In the genomic region with DNA sequence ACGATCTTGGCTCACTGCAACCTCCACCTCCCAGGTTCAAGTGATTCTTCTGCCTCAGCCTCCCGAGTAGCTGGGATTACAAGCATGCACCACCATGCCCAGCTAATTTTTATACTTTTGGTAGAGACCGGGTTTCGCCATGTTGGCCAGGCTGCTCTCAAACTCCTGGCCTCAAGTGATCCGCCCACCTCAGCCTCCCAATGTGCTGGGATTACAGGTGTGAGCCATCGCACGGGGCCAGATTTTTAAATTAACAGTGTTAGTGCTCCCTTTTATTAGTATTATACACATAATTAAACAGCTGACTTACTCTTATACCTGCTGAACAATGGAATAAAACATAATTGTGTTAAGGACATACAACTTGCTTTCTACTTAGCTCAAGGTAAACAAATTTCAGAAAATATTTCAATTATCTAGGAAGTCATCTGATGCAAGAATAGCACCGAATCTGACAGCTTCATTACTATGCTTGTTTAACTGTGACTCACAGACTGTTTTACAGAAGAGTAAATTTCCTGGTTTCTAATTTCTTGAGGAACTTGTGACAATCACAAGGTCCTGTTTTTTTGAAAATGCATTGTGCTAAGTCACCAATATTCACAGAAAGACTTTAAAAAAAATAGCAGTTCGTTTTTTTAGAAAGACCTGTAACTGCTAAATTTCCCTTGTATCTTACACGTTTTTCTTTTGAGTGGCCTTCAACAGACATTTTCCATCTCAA, we compare ENCODE assay signal across 1 cellular context.
TF ChIP-seq lines count a peak whose summit lies in the region.

No MANE protein-coding gene starts in this region.

TF ChIP-seq in HepG2, 621 proteins besides CTCF, POLR2A, EP300 and RAD21 (continued from another document):
- TF ChIP-seq DMAP1 (CRISPR knock-in tag; IDR thresholded peaks at IDR 0.05), result no peak
- TF ChIP-seq CEBPB (IDR thresholded peaks at IDR 0.05; ENCODE audit: borderline replicate concordance, low read depth, low read length), result peak; percentile 13; the same call in 1 of the 2 replicates
- TF ChIP-seq ARNT (IDR thresholded peaks at IDR 0.05), result no peak
- peak; percentile 29; the same call in 1 of the 2 replicates for TF ChIP-seq HMG20A (CRISPR knock-in tag; IDR thresholded peaks at IDR 0.05; ENCODE audit: borderline replicate concordance)
- TF ChIP-seq ATF7 (IDR thresholded peaks at IDR 0.05), result no peak
- TF ChIP-seq ATF7 (CRISPR knock-in tag; IDR thresholded peaks at IDR 0.05), result no peak
- TF ChIP-seq, protein P1, sequence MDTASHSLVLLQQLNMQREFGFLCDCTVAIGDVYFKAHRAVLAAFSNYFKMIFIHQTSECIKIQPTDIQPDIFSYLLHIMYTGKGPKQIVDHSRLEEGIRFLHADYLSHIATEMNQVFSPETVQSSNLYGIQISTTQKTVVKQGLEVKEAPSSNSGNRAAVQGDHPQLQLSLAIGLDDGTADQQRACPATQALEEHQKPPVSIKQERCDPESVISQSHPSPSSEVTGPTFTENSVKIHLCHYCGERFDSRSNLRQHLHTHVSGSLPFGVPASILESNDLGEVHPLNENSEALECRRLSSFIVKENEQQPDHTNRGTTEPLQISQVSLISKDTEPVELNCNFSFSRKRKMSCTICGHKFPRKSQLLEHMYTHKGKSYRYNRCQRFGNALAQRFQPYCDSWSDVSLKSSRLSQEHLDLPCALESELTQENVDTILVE (CRISPR knock-in tag; IDR thresholded peaks at IDR 0.05), result no peak
- TF ChIP-seq FOXA1 (IDR thresholded peaks at IDR 0.05), result no peak
- TF ChIP-seq FOXA1 (CRISPR knock-in tag; IDR thresholded peaks at IDR 0.05), result 0 out of 2 replicates have a peak, but pooled peaks have one; percentile 7
- no peak for TF ChIP-seq TBX3 (IDR thresholded peaks at IDR 0.05; ENCODE audit: borderline replicate concordance)
- no peak for TF ChIP-seq SATB2 (CRISPR knock-in tag; IDR thresholded peaks at IDR 0.05)
- TF ChIP-seq FOXA3 (CRISPR knock-in tag; IDR thresholded peaks at IDR 0.05), result peak; percentile 40; the same call in 1 of the 2 replicates
- TF ChIP-seq GATAD2A (CRISPR knock-in tag; IDR thresholded peaks at IDR 0.05), result peak; percentile 54
- TF ChIP-seq, protein P2, sequence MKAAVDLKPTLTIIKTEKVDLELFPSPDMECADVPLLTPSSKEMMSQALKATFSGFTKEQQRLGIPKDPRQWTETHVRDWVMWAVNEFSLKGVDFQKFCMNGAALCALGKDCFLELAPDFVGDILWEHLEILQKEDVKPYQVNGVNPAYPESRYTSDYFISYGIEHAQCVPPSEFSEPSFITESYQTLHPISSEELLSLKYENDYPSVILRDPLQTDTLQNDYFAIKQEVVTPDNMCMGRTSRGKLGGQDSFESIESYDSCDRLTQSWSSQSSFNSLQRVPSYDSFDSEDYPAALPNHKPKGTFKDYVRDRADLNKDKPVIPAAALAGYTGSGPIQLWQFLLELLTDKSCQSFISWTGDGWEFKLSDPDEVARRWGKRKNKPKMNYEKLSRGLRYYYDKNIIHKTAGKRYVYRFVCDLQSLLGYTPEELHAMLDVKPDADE (CRISPR knock-in tag; IDR thresholded peaks at IDR 0.05), result no peak
- TF ChIP-seq, protein P3, sequence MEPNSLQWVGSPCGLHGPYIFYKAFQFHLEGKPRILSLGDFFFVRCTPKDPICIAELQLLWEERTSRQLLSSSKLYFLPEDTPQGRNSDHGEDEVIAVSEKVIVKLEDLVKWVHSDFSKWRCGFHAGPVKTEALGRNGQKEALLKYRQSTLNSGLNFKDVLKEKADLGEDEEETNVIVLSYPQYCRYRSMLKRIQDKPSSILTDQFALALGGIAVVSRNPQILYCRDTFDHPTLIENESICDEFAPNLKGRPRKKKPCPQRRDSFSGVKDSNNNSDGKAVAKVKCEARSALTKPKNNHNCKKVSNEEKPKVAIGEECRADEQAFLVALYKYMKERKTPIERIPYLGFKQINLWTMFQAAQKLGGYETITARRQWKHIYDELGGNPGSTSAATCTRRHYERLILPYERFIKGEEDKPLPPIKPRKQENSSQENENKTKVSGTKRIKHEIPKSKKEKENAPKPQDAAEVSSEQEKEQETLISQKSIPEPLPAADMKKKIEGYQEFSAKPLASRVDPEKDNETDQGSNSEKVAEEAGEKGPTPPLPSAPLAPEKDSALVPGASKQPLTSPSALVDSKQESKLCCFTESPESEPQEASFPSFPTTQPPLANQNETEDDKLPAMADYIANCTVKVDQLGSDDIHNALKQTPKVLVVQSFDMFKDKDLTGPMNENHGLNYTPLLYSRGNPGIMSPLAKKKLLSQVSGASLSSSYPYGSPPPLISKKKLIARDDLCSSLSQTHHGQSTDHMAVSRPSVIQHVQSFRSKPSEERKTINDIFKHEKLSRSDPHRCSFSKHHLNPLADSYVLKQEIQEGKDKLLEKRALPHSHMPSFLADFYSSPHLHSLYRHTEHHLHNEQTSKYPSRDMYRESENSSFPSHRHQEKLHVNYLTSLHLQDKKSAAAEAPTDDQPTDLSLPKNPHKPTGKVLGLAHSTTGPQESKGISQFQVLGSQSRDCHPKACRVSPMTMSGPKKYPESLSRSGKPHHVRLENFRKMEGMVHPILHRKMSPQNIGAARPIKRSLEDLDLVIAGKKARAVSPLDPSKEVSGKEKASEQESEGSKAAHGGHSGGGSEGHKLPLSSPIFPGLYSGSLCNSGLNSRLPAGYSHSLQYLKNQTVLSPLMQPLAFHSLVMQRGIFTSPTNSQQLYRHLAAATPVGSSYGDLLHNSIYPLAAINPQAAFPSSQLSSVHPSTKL (CRISPR knock-in tag; IDR thresholded peaks at IDR 0.05), result peak; percentile 36; the same call in 1 of the 2 replicates
- no peak for TF ChIP-seq ZNF33A (CRISPR knock-in tag; IDR thresholded peaks at IDR 0.05; ENCODE audit: borderline replicate concordance)
- TF ChIP-seq, protein P4, sequence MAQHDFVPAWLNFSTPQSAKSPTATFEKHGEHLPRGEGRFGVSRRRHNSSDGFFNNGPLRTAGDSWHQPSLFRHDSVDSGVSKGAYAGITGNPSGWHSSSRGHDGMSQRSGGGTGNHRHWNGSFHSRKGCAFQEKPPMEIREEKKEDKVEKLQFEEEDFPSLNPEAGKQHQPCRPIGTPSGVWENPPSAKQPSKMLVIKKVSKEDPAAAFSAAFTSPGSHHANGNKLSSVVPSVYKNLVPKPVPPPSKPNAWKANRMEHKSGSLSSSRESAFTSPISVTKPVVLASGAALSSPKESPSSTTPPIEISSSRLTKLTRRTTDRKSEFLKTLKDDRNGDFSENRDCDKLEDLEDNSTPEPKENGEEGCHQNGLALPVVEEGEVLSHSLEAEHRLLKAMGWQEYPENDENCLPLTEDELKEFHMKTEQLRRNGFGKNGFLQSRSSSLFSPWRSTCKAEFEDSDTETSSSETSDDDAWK (CRISPR knock-in tag; IDR thresholded peaks at IDR 0.05), result no peak
- peak; percentile 66 for TF ChIP-seq CEBPG (CRISPR knock-in tag; IDR thresholded peaks at IDR 0.05)
- TF ChIP-seq ZNF883 (CRISPR knock-in tag; IDR thresholded peaks at IDR 0.05; ENCODE audit: not compliant biosample characterization), result no peak
- TF ChIP-seq ZNF839 (CRISPR knock-in tag; IDR thresholded peaks at IDR 0.05; ENCODE audit: borderline replicate concordance), result no peak
- no peak for TF ChIP-seq ZSCAN25 (CRISPR knock-in tag; IDR thresholded peaks at IDR 0.05)
- no peak for TF ChIP-seq GABPA (IDR thresholded peaks at IDR 0.05; ENCODE audit: low read depth, low read length)
- no peak for TF ChIP-seq GABPA (CRISPR knock-in tag; IDR thresholded peaks at IDR 0.05; ENCODE audit: low read depth)
- peak; percentile 72 for TF ChIP-seq ELF3 (CRISPR knock-in tag; IDR thresholded peaks at IDR 0.05)
- TF ChIP-seq, protein P5, sequence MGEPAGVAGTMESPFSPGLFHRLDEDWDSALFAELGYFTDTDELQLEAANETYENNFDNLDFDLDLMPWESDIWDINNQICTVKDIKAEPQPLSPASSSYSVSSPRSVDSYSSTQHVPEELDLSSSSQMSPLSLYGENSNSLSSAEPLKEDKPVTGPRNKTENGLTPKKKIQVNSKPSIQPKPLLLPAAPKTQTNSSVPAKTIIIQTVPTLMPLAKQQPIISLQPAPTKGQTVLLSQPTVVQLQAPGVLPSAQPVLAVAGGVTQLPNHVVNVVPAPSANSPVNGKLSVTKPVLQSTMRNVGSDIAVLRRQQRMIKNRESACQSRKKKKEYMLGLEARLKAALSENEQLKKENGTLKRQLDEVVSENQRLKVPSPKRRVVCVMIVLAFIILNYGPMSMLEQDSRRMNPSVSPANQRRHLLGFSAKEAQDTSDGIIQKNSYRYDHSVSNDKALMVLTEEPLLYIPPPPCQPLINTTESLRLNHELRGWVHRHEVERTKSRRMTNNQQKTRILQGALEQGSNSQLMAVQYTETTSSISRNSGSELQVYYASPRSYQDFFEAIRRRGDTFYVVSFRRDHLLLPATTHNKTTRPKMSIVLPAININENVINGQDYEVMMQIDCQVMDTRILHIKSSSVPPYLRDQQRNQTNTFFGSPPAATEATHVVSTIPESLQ (CRISPR knock-in tag; conservative IDR thresholded peaks at IDR 0.05), result no peak
- 0 out of 2 replicates have a peak, but pooled peaks have one; percentile 22 for TF ChIP-seq SAP130 (CRISPR knock-in tag; IDR thresholded peaks at IDR 0.05; ENCODE audit: low read depth)
- no peak for TF ChIP-seq SOX6 (IDR thresholded peaks at IDR 0.05)
- TF ChIP-seq SOX6 (CRISPR knock-in tag; IDR thresholded peaks at IDR 0.05), result peak; percentile 39; the same call in 1 of the 2 replicates
